1 cellular context compared by ENCODE assay signal in genomic region chr22:49826603-49827306, GRCh38.
TF ChIP-seq lines count a peak whose summit lies in the region.

No MANE protein-coding gene starts in this region.

TF ChIP-seq in HepG2, 621 proteins besides CTCF, POLR2A, EP300 and RAD21 (continued from another document and continues in another):
- TF ChIP-seq HES4 (CRISPR knock-in tag; IDR thresholded peaks at IDR 0.05; ENCODE audit: borderline replicate concordance) (peak; percentile 59; the same call in 1 of the 2 replicates), NCOA5 (CRISPR knock-in tag; IDR thresholded peaks at IDR 0.05) (no peak), RFXAP (CRISPR knock-in tag; IDR thresholded peaks at IDR 0.05; ENCODE audit: borderline replicate concordance) (no peak), CREB1 (IDR thresholded peaks at IDR 0.05) (no peak), CREB1 (CRISPR knock-in tag; IDR thresholded peaks at IDR 0.05) (no peak), ZNF451 (CRISPR knock-in tag; IDR thresholded peaks at IDR 0.05) (no peak), HIVEP1 (CRISPR knock-in tag; IDR thresholded peaks at IDR 0.05) (peak; percentile 49; the same call in 1 of the 2 replicates), ATF1 (CRISPR knock-in tag; IDR thresholded peaks at IDR 0.05) (no peak), RBFOX2 (IDR thresholded peaks at IDR 0.05; ENCODE audit: low read depth, low read length) (peak; percentile 71), ZNF660 (CRISPR knock-in tag; IDR thresholded peaks at IDR 0.05; ENCODE audit: borderline replicate concordance, low read depth) (no peak), STAT5B (CRISPR knock-in tag; IDR thresholded peaks at IDR 0.05) (no peak), FOXP1 (IDR thresholded peaks at IDR 0.05) (no peak), FOXP1 (CRISPR knock-in tag; IDR thresholded peaks at IDR 0.05) (no peak), SNAPC2 (CRISPR knock-in tag; IDR thresholded peaks at IDR 0.05) (0 out of 2 replicates have a peak, but pooled peaks have one; percentile 10), ARID5B (CRISPR knock-in tag; IDR thresholded peaks at IDR 0.05) (no peak), YEATS4 (CRISPR knock-in tag; IDR thresholded peaks at IDR 0.05; ENCODE audit: borderline replicate concordance) (peak; percentile 68; the same call in 1 of the 2 replicates), SMAD3 (CRISPR knock-in tag; IDR thresholded peaks at IDR 0.05) (no peak), REPIN1 (CRISPR knock-in tag; IDR thresholded peaks at IDR 0.05; ENCODE audit: borderline replicate concordance, low read depth) (no peak), GABPB1 (CRISPR knock-in tag; IDR thresholded peaks at IDR 0.05) (peak; percentile 52; the same call in 1 of the 2 replicates), GLI4 (CRISPR knock-in tag; IDR thresholded peaks at IDR 0.05; ENCODE audit: borderline replicate concordance) (no peak; the same call in 1 of the 2 replicates), ZNF235 (CRISPR knock-in tag; IDR thresholded peaks at IDR 0.05; ENCODE audit: borderline replicate concordance) (no peak), NFRKB (IDR thresholded peaks at IDR 0.05) (no peak), NR1H2 (CRISPR knock-in tag; IDR thresholded peaks at IDR 0.05; ENCODE audit: borderline replicate concordance, low read depth) (no peak), ASH2L (IDR thresholded peaks at IDR 0.05; ENCODE audit: insufficient read length, low read depth, low read length) (peak; percentile 53), DMAP1 (CRISPR knock-in tag; IDR thresholded peaks at IDR 0.05) (peak; percentile 25; the same call in 1 of the 2 replicates), ZNF577 (CRISPR knock-in tag; IDR thresholded peaks at IDR 0.05; ENCODE audit: borderline replicate concordance, low read depth) (no peak), ZSCAN25 (CRISPR knock-in tag; IDR thresholded peaks at IDR 0.05) (0 out of 2 replicates have a peak, but pooled peaks have one; percentile 16), TBX2 (CRISPR knock-in tag; IDR thresholded peaks at IDR 0.05; ENCODE audit: borderline replicate concordance) (peak; percentile 37; the same call in 1 of the 2 replicates), ZNF543 (CRISPR knock-in tag; IDR thresholded peaks at IDR 0.05) (0 out of 2 replicates have a peak, but pooled peaks have one; percentile 37), PHF5A (CRISPR knock-in tag; IDR thresholded peaks at IDR 0.05; ENCODE audit: low read depth, unreplicated experiment) (no peak), ZNF256 (CRISPR knock-in tag; conservative IDR thresholded peaks at IDR 0.05) (no peak), ZNF136 (CRISPR knock-in tag; IDR thresholded peaks at IDR 0.05; ENCODE audit: low read depth) (no peak), ZNF816 (CRISPR knock-in tag; IDR thresholded peaks at IDR 0.05; ENCODE audit: borderline replicate concordance) (no peak), GTF3A (CRISPR knock-in tag; conservative IDR thresholded peaks at IDR 0.05) (no peak), TCF12 (IDR thresholded peaks at IDR 0.05) (no peak), TCF12 (CRISPR knock-in tag; IDR thresholded peaks at IDR 0.05) (peak; percentile 49; the same call in 1 of the 2 replicates), SRY (CRISPR knock-in tag; IDR thresholded peaks at IDR 0.05) (no peak), ZNF710 (CRISPR knock-in tag; IDR thresholded peaks at IDR 0.05; ENCODE audit: borderline replicate concordance) (peak; percentile 48; the same call in 1 of the 2 replicates), HOMEZ (CRISPR knock-in tag; IDR thresholded peaks at IDR 0.05; ENCODE audit: low read depth) (no peak)
- TF ChIP-seq, protein P1, sequence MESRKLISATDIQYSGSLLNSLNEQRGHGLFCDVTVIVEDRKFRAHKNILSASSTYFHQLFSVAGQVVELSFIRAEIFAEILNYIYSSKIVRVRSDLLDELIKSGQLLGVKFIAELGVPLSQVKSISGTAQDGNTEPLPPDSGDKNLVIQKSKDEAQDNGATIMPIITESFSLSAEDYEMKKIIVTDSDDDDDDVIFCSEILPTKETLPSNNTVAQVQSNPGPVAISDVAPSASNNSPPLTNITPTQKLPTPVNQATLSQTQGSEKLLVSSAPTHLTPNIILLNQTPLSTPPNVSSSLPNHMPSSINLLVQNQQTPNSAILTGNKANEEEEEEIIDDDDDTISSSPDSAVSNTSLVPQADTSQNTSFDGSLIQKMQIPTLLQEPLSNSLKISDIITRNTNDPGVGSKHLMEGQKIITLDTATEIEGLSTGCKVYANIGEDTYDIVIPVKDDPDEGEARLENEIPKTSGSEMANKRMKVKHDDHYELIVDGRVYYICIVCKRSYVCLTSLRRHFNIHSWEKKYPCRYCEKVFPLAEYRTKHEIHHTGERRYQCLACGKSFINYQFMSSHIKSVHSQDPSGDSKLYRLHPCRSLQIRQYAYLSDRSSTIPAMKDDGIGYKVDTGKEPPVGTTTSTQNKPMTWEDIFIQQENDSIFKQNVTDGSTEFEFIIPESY (CRISPR knock-in tag; IDR thresholded peaks at IDR 0.05) = no peak
- TF ChIP-seq, protein P2, sequence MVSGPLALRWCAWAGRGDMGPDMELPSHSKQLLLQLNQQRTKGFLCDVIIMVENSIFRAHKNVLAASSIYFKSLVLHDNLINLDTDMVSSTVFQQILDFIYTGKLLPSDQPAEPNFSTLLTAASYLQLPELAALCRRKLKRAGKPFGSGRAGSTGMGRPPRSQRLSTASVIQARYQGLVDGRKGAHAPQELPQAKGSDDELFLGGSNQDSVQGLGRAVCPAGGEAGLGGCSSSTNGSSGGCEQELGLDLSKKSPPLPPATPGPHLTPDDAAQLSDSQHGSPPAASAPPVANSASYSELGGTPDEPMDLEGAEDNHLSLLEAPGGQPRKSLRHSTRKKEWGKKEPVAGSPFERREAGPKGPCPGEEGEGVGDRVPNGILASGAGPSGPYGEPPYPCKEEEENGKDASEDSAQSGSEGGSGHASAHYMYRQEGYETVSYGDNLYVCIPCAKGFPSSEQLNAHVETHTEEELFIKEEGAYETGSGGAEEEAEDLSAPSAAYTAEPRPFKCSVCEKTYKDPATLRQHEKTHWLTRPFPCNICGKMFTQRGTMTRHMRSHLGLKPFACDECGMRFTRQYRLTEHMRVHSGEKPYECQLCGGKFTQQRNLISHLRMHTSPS (CRISPR knock-in tag; IDR thresholded peaks at IDR 0.05; ENCODE audit: low read depth) = no peak
- TF ChIP-seq, protein P3, sequence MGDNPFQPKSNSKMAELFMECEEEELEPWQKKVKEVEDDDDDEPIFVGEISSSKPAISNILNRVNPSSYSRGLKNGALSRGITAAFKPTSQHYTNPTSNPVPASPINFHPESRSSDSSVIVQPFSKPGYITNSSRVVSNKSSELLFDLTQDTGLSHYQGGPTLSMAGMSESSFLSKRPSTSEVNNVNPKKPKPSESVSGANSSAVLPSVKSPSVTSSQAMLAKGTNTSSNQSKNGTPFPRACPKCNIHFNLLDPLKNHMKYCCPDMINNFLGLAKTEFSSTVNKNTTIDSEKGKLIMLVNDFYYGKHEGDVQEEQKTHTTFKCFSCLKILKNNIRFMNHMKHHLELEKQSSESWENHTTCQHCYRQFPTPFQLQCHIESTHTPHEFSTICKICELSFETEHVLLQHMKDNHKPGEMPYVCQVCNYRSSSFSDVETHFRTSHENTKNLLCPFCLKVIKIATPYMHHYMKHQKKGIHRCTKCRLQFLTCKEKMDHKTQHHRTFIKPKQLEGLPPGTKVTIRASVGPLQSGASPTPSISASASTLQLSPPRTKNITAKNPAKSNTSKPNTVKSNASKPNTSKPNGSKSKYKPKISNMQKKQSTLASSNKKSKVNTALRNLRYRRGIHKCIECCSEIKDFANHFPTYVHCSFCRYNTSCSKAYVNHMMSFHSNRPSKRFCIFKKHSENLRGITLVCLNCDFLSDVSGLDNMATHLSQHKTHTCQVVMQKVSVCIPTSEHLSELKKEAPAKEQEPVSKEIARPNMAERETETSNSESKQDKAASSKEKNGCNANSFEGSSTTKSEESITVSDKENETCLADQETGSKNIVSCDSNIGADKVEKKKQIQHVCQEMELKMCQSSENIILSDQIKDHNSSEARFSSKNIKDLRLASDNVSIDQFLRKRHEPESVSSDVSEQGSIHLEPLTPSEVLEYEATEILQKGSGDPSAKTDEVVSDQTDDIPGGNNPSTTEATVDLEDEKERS (CRISPR knock-in tag; IDR thresholded peaks at IDR 0.05) = peak; percentile 31; the same call in 1 of the 2 replicates
- TF ChIP-seq, protein P4, sequence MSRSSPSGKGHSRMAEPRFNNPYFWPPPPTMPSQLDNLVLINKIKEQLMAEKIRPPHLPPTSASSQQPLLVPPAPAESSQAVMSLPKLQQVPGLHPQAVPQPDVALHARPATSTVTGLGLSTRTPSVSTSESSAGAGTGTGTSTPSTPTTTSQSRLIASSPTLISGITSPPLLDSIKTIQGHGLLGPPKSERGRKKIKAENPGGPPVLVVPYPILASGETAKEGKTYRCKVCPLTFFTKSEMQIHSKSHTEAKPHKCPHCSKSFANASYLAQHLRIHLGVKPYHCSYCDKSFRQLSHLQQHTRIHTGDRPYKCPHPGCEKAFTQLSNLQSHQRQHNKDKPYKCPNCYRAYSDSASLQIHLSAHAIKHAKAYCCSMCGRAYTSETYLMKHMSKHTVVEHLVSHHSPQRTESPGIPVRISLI (CRISPR knock-in tag; IDR thresholded peaks at IDR 0.05; ENCODE audit: borderline replicate concordance) = no peak
- TF ChIP-seq, protein P5, sequence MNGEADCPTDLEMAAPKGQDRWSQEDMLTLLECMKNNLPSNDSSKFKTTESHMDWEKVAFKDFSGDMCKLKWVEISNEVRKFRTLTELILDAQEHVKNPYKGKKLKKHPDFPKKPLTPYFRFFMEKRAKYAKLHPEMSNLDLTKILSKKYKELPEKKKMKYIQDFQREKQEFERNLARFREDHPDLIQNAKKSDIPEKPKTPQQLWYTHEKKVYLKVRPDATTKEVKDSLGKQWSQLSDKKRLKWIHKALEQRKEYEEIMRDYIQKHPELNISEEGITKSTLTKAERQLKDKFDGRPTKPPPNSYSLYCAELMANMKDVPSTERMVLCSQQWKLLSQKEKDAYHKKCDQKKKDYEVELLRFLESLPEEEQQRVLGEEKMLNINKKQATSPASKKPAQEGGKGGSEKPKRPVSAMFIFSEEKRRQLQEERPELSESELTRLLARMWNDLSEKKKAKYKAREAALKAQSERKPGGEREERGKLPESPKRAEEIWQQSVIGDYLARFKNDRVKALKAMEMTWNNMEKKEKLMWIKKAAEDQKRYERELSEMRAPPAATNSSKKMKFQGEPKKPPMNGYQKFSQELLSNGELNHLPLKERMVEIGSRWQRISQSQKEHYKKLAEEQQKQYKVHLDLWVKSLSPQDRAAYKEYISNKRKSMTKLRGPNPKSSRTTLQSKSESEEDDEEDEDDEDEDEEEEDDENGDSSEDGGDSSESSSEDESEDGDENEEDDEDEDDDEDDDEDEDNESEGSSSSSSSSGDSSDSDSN (CRISPR knock-in tag; IDR thresholded peaks at IDR 0.05) = peak; percentile 83
- TF ChIP-seq, protein P6, sequence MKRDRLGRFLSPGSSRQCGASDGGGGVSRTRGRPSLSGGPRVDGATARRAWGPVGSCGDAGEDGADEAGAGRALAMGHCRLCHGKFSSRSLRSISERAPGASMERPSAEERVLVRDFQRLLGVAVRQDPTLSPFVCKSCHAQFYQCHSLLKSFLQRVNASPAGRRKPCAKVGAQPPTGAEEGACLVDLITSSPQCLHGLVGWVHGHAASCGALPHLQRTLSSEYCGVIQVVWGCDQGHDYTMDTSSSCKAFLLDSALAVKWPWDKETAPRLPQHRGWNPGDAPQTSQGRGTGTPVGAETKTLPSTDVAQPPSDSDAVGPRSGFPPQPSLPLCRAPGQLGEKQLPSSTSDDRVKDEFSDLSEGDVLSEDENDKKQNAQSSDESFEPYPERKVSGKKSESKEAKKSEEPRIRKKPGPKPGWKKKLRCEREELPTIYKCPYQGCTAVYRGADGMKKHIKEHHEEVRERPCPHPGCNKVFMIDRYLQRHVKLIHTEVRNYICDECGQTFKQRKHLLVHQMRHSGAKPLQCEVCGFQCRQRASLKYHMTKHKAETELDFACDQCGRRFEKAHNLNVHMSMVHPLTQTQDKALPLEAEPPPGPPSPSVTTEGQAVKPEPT (CRISPR knock-in tag; IDR thresholded peaks at IDR 0.05; ENCODE audit: low read depth) = no peak
